In genomic region chr11:121801796-121802195, GRCh38 we compare ENCODE assay signal across 31 cellular contexts.
A peak's percentile ranks its signal among the peaks of the same experiment; 100 is the strongest.
DNase-seq lines count a peak whose midpoint lies in the region; ATAC-seq and TF ChIP-seq lines count a peak whose summit lies in the region.
"Had no signal": no experiment of that assay in that cellular context is flagged by ENCODE, and none has a peak within 500 bp of the region (broad histone marks: within the 10 kb centered on the region; RNA-seq: fewer than 3 reads in every experiment).

No MANE protein-coding gene starts in this region.

- H3K36me3 Mint-ChIP-seq in WTC11 (peaks cover 30% of the 10 kb centered on the region), neural progenitor cell (no peaks in the 10 kb centered on the region)
- H3K36me3 Mint-ChIP-seq: activated CD8-positive, alpha-beta memory T cell treated with anti-CD3 and anti-CD28 coated beads, Interleukin-2, amount 10 ng/mL, durations not matched to agents 7 days and 5 days; CD14-positive monocyte had no signal

- H3K36me3 ChIP-seq in ES-I3 (ENCODE audit: insufficient read depth, low read length) (no peaks in the 10 kb centered on the region), iPS-15b (ENCODE audit: control insufficient read depth, insufficient read depth, low read length) (no peaks in the 10 kb centered on the region), neural progenitor cell (no peaks in the 10 kb centered on the region)
- H3K36me3 ChIP-seq: heart left ventricle, sigmoid colon, SJSA1, transverse colon had no signal

- CTCF ChIA-PET in WTC11 (lab: Charles Lee), result interaction anchor here (1.0 kb wide), 2 partner anchors 147 to 723 kb away, joined by 3 to 5 read pairs; no protein-coding TSS in a partner anchor

- POLR2A ChIA-PET in WTC11 (lab: Charles Lee), result no interaction called here

- H3K9ac ChIP-seq in ES-I3 (ENCODE audit: low read depth, low read length), result peak overlapping the region; percentile 32
- H3K9ac ChIP-seq in iPS-15b (ENCODE audit: low read depth, low read length), result no peak overlapping the region
- H3K9ac ChIP-seq in neural progenitor cell, result no peak overlapping the region

- H3K9me3 ChIP-seq in ES-I3 (ENCODE audit: control insufficient read depth, insufficient read depth, low read length) (peaks cover 9% of the 10 kb centered on the region; the same call in 1 of the 2 replicates), iPS-15b (ENCODE audit: control insufficient read depth, insufficient read depth, low read length) (no peaks in the 10 kb centered on the region), neural progenitor cell (ENCODE audit: low read depth) (no peaks in the 10 kb centered on the region)
- H3K9me3 ChIP-seq: SJSA1, transverse colon had no signal

- H4K20me1 ChIP-seq in neural progenitor cell (ENCODE audit: low read depth), result no peaks in the 10 kb centered on the region

- H3F3A ChIP-seq in neural progenitor cell (ENCODE audit: low read depth), result peaks cover 33% of the 10 kb centered on the region

- H3K4me3 Mint-ChIP-seq in WTC11 (peak overlapping the region; percentile 58), neural progenitor cell (peak overlapping the region; percentile 12)
- H3K4me3 Mint-ChIP-seq: activated CD8-positive, alpha-beta memory T cell treated with anti-CD3 and anti-CD28 coated beads, Interleukin-2, amount 10 ng/mL, durations not matched to agents 7 days and 5 days; activated naive CD8-positive, alpha-beta T cell treated with anti-CD3 and anti-CD28 coated beads, Interleukin-2, amount 50 U/mL, for 24 hours; activated T-cell treated with anti-CD3 and anti-CD28 coated beads, Interleukin-2, amount 50 U/mL, for 4 hours; CD14-positive monocyte; central memory CD8-positive, alpha-beta T cell had no signal

- H3K4me3 ChIP-seq in iPS-15b (ENCODE audit: low read depth, low read length) (peak overlapping the region; percentile 20), neural progenitor cell (no peak overlapping the region)
- H3K4me3 ChIP-seq: heart left ventricle, K562, psoas muscle, sigmoid colon, SJSA1, transverse colon had no signal

- peak overlapping the region; percentile 77 for H3K27ac ChIP-seq in neural progenitor cell
- H3K27ac ChIP-seq: psoas muscle, SJSA1 had no signal

- no peaks in the 10 kb centered on the region for H3K79me2 ChIP-seq in neural progenitor cell (ENCODE audit: low read depth)

- peaks cover 69% of the 10 kb centered on the region for H3K4me1 Mint-ChIP-seq in WTC11
- H3K4me1 Mint-ChIP-seq in neural progenitor cell, result peaks cover 32% of the 10 kb centered on the region
- H3K4me1 Mint-ChIP-seq: activated CD8-positive, alpha-beta memory T cell treated with anti-CD3 and anti-CD28 coated beads, Interleukin-2, amount 10 ng/mL, durations not matched to agents 7 days and 5 days; activated naive CD8-positive, alpha-beta T cell treated with anti-CD3 and anti-CD28 coated beads, Interleukin-2, amount 50 U/mL, for 24 hours; CD14-positive monocyte; central memory CD8-positive, alpha-beta T cell had no signal

- DNase-seq in WTC11 (ENCODE audit: low spot score), result no peak
- no peak for DNase-seq in neural progenitor cell (ENCODE audit: low spot score)
- DNase-seq in NK-92 treated with Interleukin-12 subunit alpha and Interleukin-12 subunit beta, amount 100 ng/mL, for 24 hours (lab: John Stamatoyannopoulos, UW), result no peak
- DNase-seq in activated CD4-positive, CD25-positive, alpha-beta regulatory T cell treated with anti-CD3 and anti-CD28 coated beads, Interleukin-2, amount 50 U/mL, for 72 hours, result no peak
- no peak for DNase-seq in RPMI8226
- DNase-seq in GM20000 (ENCODE audit: low spot score), result no peak
- DNase-seq: activated CD4-positive, alpha-beta T cell treated with anti-CD3 and anti-CD28 coated beads, Interleukin-2, amount 50 U/mL, for 4 hours; activated CD4-positive, CD25-positive, alpha-beta regulatory T cell; activated CD8-positive, alpha-beta memory T cell treated with anti-CD3 and anti-CD28 coated beads, Interleukin-2, amount 10 ng/mL, durations not matched to agents 7 days and 5 days; activated gamma-delta T cell treated with Interleukin-2 at 50 U/mL for 16 hours; activated naive CD8-positive, alpha-beta T cell treated with anti-CD3 and anti-CD28 coated beads, Interleukin-2, amount 50 U/mL, for 24 hours; activated T-cell treated with anti-CD3 and anti-CD28 coated beads, Interleukin-2, amount 50 U/mL, for 4 hours; Caco-2; DMS79; foreskin melanocyte; GDM1; NCI-H1092 treated with DMSO at 0.1 percent for 48 hours; NCI-H1694 treated with DMSO at 0.1 percent for 48 hours; psoas muscle; stimulated activated CD4-positive, alpha-beta T cell treated with anti-CD3 and anti-CD28 coated beads, Interleukin-4, amount 100 ng/mL, for 4 hours had no signal

- H3K27ac Mint-ChIP-seq in WTC11, result peak overlapping the region; percentile 99
- H3K27ac Mint-ChIP-seq in neural progenitor cell, result peak overlapping the region; percentile 76
- H3K27ac Mint-ChIP-seq: activated CD8-positive, alpha-beta memory T cell treated with anti-CD3 and anti-CD28 coated beads, Interleukin-2, amount 10 ng/mL, durations not matched to agents 7 days and 5 days; activated naive CD8-positive, alpha-beta T cell treated with anti-CD3 and anti-CD28 coated beads, Interleukin-2, amount 50 U/mL, for 24 hours had no signal

- H3K4me1 ChIP-seq in ES-I3 (ENCODE audit: insufficient read depth, low read length) (peaks cover 25% of the 10 kb centered on the region), iPS-15b (ENCODE audit: control insufficient read depth, insufficient read depth, low read length) (peaks cover 30% of the 10 kb centered on the region), neural progenitor cell (peaks cover 33% of the 10 kb centered on the region)
- H3K4me1 ChIP-seq: Caco-2, psoas muscle had no signal

- ATAC-seq in WTC11, result no peak
- ATAC-seq: activated CD8-positive, alpha-beta memory T cell treated with anti-CD3 and anti-CD28 coated beads, Interleukin-2, amount 10 ng/mL, durations not matched to agents 7 days and 5 days; activated naive CD8-positive, alpha-beta T cell treated with anti-CD3 and anti-CD28 coated beads, Interleukin-2, amount 50 U/mL, for 24 hours; activated T-cell treated with anti-CD3 and anti-CD28 coated beads, Interleukin-2, amount 50 U/mL, for 4 hours; esophagus mucosa; K562; left lobe of liver; psoas muscle had no signal

- H3K4me2 ChIP-seq in neural progenitor cell, result peak overlapping the region; percentile 77

- H3K9me3 Mint-ChIP-seq in WTC11 (peaks cover 29% of the 10 kb centered on the region), neural progenitor cell (peaks cover 5% of the 10 kb centered on the region)
- H3K9me3 Mint-ChIP-seq: activated T-cell treated with anti-CD3 and anti-CD28 coated beads, Interleukin-2, amount 50 U/mL, for 4 hours had no signal

- peak overlapping the region; percentile 80 for H2AFZ ChIP-seq in neural progenitor cell (replicated peaks)

- no peak for TF ChIP-seq CTCF in WTC11 (IDR thresholded peaks at IDR 0.05)
- no peak for TF ChIP-seq CTCF in neural progenitor cell (IDR thresholded peaks at IDR 0.05)
- no peak for TF ChIP-seq CTCF in GM20000 (IDR thresholded peaks at IDR 0.05; ENCODE audit: extremely low read depth, missing control alignments)

- H3K27me3 ChIP-seq in iPS-15b (ENCODE audit: control insufficient read depth, insufficient read depth, low read length) (no peaks in the 10 kb centered on the region), neural progenitor cell (no peaks in the 10 kb centered on the region)
- H3K27me3 ChIP-seq: heart left ventricle, sigmoid colon, SJSA1, transverse colon had no signal

- H3K27me3 Mint-ChIP-seq in WTC11 (ENCODE audit: low read depth) (no peaks in the 10 kb centered on the region), neural progenitor cell (ENCODE audit: insufficient read depth, low read depth) (no peaks in the 10 kb centered on the region)
- H3K27me3 Mint-ChIP-seq: activated CD8-positive, alpha-beta memory T cell treated with anti-CD3 and anti-CD28 coated beads, Interleukin-2, amount 10 ng/mL, durations not matched to agents 7 days and 5 days; activated naive CD8-positive, alpha-beta T cell treated with anti-CD3 and anti-CD28 coated beads, Interleukin-2, amount 50 U/mL, for 24 hours; central memory CD8-positive, alpha-beta T cell had no signal

TF ChIP-seq in WTC11, 78 proteins besides CTCF, POLR2A, EP300 and RAD21 (continues in another document):
- peak; percentile 91; the same call in 1 of the 2 replicates for TF ChIP-seq FOXP4 (CRISPR knock-in tag; IDR thresholded peaks at IDR 0.05)
- TF ChIP-seq FOXK1 (CRISPR knock-in tag; IDR thresholded peaks at IDR 0.05), result peak; percentile 69; the same call in 1 of the 2 replicates
- no peak for TF ChIP-seq GABPB1 (CRISPR knock-in tag; IDR thresholded peaks at IDR 0.05)
- no peak for TF ChIP-seq MAX (CRISPR knock-in tag; IDR thresholded peaks at IDR 0.05)
- TF ChIP-seq GTF2I (CRISPR knock-in tag; conservative IDR thresholded peaks at IDR 0.05), result no peak
- no peak for TF ChIP-seq ATF3 (CRISPR knock-in tag; conservative IDR thresholded peaks at IDR 0.05)
